ENCODE assay signal across 1 cellular context in genomic region chr12:116718578-116719454, GRCh38.
TF ChIP-seq lines count a peak whose summit lies in the region.

No MANE protein-coding gene starts in this region.

TF ChIP-seq in GM23338, 12 proteins besides CTCF, POLR2A, EP300 and RAD21 (continued from another document):
- no peak for TF ChIP-seq ZNF462 (CRISPR knock-in tag; IDR thresholded peaks at IDR 0.05)
